Comparison of ENCODE assay signal across 29 cellular contexts in the genomic region with DNA sequence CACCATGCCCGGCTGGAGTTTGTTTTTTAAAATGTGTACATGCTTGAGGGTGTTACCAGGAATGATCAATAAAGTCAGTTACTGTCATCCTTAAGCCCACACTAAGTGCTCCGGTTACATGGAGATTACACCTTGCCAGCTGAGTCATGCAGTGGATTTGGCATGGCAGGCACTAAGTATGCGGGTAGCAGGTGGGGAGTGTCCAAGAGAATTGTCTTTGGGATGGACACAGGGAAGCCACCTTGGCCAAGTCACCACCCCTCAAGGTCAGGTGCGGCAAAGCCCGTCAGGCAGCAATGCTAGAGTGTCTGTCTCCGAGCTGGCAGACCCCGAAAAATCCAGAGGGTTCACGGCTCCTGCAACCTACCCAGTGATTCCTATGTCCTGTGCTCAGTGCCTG. TPM values are rescaled to one million over a fixed set of nuclear protein-coding genes. Genes with fewer than 3 reads are reported as not detected.
"Had no signal": no experiment of that assay in that cellular context is flagged by ENCODE, and none has a peak within 500 bp of the region (broad histone marks: within the 10 kb centered on the region; RNA-seq: fewer than 3 reads in every experiment).

No MANE protein-coding gene starts in this region.

- ATAC-seq: activated CD8-positive, alpha-beta T cell treated with anti-CD3 and anti-CD28 coated beads for 36 hours; activated T-cell treated with anti-CD3 and anti-CD28 coated beads, Interleukin-2, amount 50 U/mL, for 4 hours; activated T-helper 17 cell treated with anti-CD3 and anti-CD28 coated beads, Interleukin-2, amount 50 U/mL, for 72 hours; gastroesophageal sphincter; heart left ventricle; naive thymus-derived CD4-positive, alpha-beta T cell; stimulated activated naive B cell treated with anti-CD40 and anti-IgM and Interleukin-4, amounts not matched to agents 10 μg/mL and 1 μg/mL and 100 μg/mL, for 72 hours; WTC11 had no signal

- H3K27ac Mint-ChIP-seq: activated CD8-positive, alpha-beta T cell treated with anti-CD3 and anti-CD28 coated beads for 36 hours; activated T-helper 17 cell treated with anti-CD3 and anti-CD28 coated beads, Interleukin-2, amount 50 U/mL, for 72 hours; immature natural killer cell; naive thymus-derived CD4-positive, alpha-beta T cell; stimulated activated naive B cell treated with anti-CD40 and anti-IgM and Interleukin-4, amounts not matched to agents 10 μg/mL and 1 μg/mL and 100 μg/mL, for 72 hours; WTC11 had no signal

- DNase-seq: activated CD4-positive, alpha-beta T cell treated with anti-CD3 and anti-CD28 coated beads for 1 hour; activated CD4-positive, alpha-beta T cell treated with anti-CD3 and anti-CD28 coated beads, Interleukin-2, amount 50 U/mL, for 1 hour; activated CD8-positive, alpha-beta T cell treated with anti-CD3 and anti-CD28 coated beads for 36 hours; activated naive CD4-positive, alpha-beta T cell treated with anti-CD3 and anti-CD28 coated beads, Interleukin-2, amount 50 U/mL, for 16 hours; activated T-cell treated with anti-CD3 and anti-CD28 coated beads, Interleukin-2, amount 50 U/mL, for 4 hours; amniotic stem cell; dermis blood vessel endothelial cell; effector CD4-positive, alpha-beta T cell; hypothalamus; immature natural killer cell; midbrain; naive thymus-derived CD4-positive, alpha-beta T cell; ovary; sigmoid colon; small intestine; stimulated activated CD4-positive, alpha-beta T cell treated with anti-CD3 and anti-CD28 coated beads, Interleukin-1b, Interleukin-23, amount 100 ng/mL, for 48 hours; stimulated activated CD4-positive, alpha-beta T cell treated with anti-CD3 and anti-CD28 coated beads, Interleukin-4, amount 100 ng/mL, for 4 hours; stimulated activated naive B cell treated with anti-CD40 and anti-IgM and Interleukin-4, amounts not matched to agents 10 μg/mL and 1 μg/mL and 100 μg/mL, for 72 hours; stomach; T-helper 2 cell; thyroid gland; upper lobe of left lung had no signal

- H3K9me3 ChIP-seq: gastroesophageal sphincter, heart left ventricle, ovary, prostate gland, sigmoid colon, stomach, thyroid gland, upper lobe of left lung had no signal

- H3K36me3 Mint-ChIP-seq: immature natural killer cell; naive thymus-derived CD4-positive, alpha-beta T cell; stimulated activated naive B cell treated with anti-CD40 and anti-IgM and Interleukin-4, amounts not matched to agents 10 μg/mL and 1 μg/mL and 100 μg/mL, for 72 hours; WTC11 had no signal

- H3K4me3 ChIP-seq: gastroesophageal sphincter, heart left ventricle, ovary, prostate gland, sigmoid colon, stomach, thyroid gland, upper lobe of left lung had no signal

- H3K36me3 ChIP-seq: gastroesophageal sphincter, heart left ventricle, ovary, prostate gland, sigmoid colon, stomach, thyroid gland, upper lobe of left lung had no signal

- H3K9me3 Mint-ChIP-seq: activated CD8-positive, alpha-beta T cell treated with anti-CD3 and anti-CD28 coated beads for 36 hours; activated T-cell treated with anti-CD3 and anti-CD28 coated beads, Interleukin-2, amount 50 U/mL, for 4 hours; activated T-helper 17 cell treated with anti-CD3 and anti-CD28 coated beads, Interleukin-2, amount 50 U/mL, for 72 hours; immature natural killer cell had no signal

- H3K27ac ChIP-seq: epithelial cell of prostate, gastroesophageal sphincter, heart left ventricle, ovary, prostate gland, sigmoid colon, stomach, thyroid gland, upper lobe of left lung had no signal

- H3K4me3 Mint-ChIP-seq: activated CD8-positive, alpha-beta T cell treated with anti-CD3 and anti-CD28 coated beads for 36 hours; activated T-cell treated with anti-CD3 and anti-CD28 coated beads, Interleukin-2, amount 50 U/mL, for 4 hours; activated T-helper 17 cell treated with anti-CD3 and anti-CD28 coated beads, Interleukin-2, amount 50 U/mL, for 72 hours; naive thymus-derived CD4-positive, alpha-beta T cell; stimulated activated naive B cell treated with anti-CD40 and anti-IgM and Interleukin-4, amounts not matched to agents 10 μg/mL and 1 μg/mL and 100 μg/mL, for 72 hours; WTC11 had no signal

- H3K4me1 ChIP-seq: gastroesophageal sphincter, prostate gland, sigmoid colon had no signal

- H3K27me3 ChIP-seq: gastroesophageal sphincter, heart left ventricle, ovary, sigmoid colon, stomach, thyroid gland, upper lobe of left lung had no signal

- H3K4me1 Mint-ChIP-seq: immature natural killer cell; stimulated activated naive B cell treated with anti-CD40 and anti-IgM and Interleukin-4, amounts not matched to agents 10 μg/mL and 1 μg/mL and 100 μg/mL, for 72 hours had no signal

RNA-seq across cellular contexts. Expression of a gene that starts 54.8 kb away (rescaled TPM):
- total RNA-seq: activated CD8-positive, alpha-beta T cell treated with anti-CD3 and anti-CD28 coated beads for 36 hours; activated T-cell treated with anti-CD3 and anti-CD28 coated beads, Interleukin-2, amount 50 U/mL, for 4 hours; activated T-helper 17 cell treated with anti-CD3 and anti-CD28 coated beads, Interleukin-2, amount 50 U/mL, for 72 hours; fibroblast of villous mesenchyme; gastroesophageal sphincter; naive thymus-derived CD4-positive, alpha-beta T cell; ovary; sigmoid colon; thyroid gland; upper lobe of left lung had no signal
- polyA plus RNA-seq: immature natural killer cell; naive thymus-derived CD4-positive, alpha-beta T cell; ovary; sigmoid colon; small intestine; stomach had no signal
